Comparison of ENCODE assay signal across 16 cellular contexts in genomic region chr1:185969524-185969991, GRCh38.
DNase-seq lines count a peak whose midpoint lies in the region; ATAC-seq and TF ChIP-seq lines count a peak whose summit lies in the region.
"Had no signal": no experiment of that assay in that cellular context is flagged by ENCODE, and none has a peak within 500 bp of the region (broad histone marks: within the 10 kb centered on the region; RNA-seq: fewer than 3 reads in every experiment).

No MANE protein-coding gene starts in this region.

- peak overlapping the region; percentile 2 for H3K27ac Mint-ChIP-seq in neural crest cell (ENCODE audit: unreplicated experiment)
- H3K27ac Mint-ChIP-seq in mesothelial cell of epicardium, result no peak overlapping the region
- H3K27ac Mint-ChIP-seq: natural killer cell; stimulated activated naive CD8-positive, alpha-beta T cell treated with anti-CD3 and anti-CD28 coated beads, Interleukin-15, amount 100 ng/mL, for 72 hours had no signal

- no peaks in the 10 kb centered on the region for H3K9me3 ChIP-seq in GM23248 (ENCODE audit: low read depth)
- H3K9me3 ChIP-seq: psoas muscle had no signal

- peak; percentile 62 for DNase-seq in GM23248
- peak; percentile 46 for DNase-seq in astrocyte of the spinal cord (ENCODE audit: low read depth, low spot score)
- DNase-seq in neural crest cell (ENCODE audit: low read depth, low spot score), result no peak
- no peak for DNase-seq in activated naive CD4-positive, alpha-beta T cell treated with Interleukin-2 at 50 U/mL for 16 hours
- DNase-seq in mesothelial cell of epicardium (ENCODE audit: low spot score in 2 of 2, unreplicated experiment in 2 of 2), result no peak
- no peak for DNase-seq in NCI-H524 treated with DMSO at 0.1 percent for 48 hours (lab: John Stamatoyannopoulos, UW)
- DNase-seq: GDM1; mammary epithelial cell; MV-4-11; natural killer cell; NCI-H2107; NCI-H748 treated with DMSO at 0.1 percent for 48 hours; psoas muscle; stimulated activated naive CD8-positive, alpha-beta T cell treated with anti-CD3 and anti-CD28 coated beads, Interleukin-15, amount 100 ng/mL, for 72 hours had no signal

- no peak for ATAC-seq in HG03175 (IDR thresholded peaks at IDR 0.05; ENCODE audit: unreplicated experiment)
- ATAC-seq: natural killer cell; psoas muscle; stimulated activated naive CD8-positive, alpha-beta T cell treated with anti-CD3 and anti-CD28 coated beads, Interleukin-15, amount 100 ng/mL, for 72 hours had no signal

- H3K36me3 Mint-ChIP-seq in neural crest cell (ENCODE audit: low read depth), result peaks cover 3% of the 10 kb centered on the region
- peaks cover 9% of the 10 kb centered on the region for H3K36me3 Mint-ChIP-seq in mesothelial cell of epicardium
- H3K36me3 Mint-ChIP-seq: natural killer cell had no signal

- H3K4me1 Mint-ChIP-seq in neural crest cell (peaks cover 46% of the 10 kb centered on the region), mesothelial cell of epicardium (peaks cover 11% of the 10 kb centered on the region)
- H3K4me1 Mint-ChIP-seq: natural killer cell; stimulated activated naive CD8-positive, alpha-beta T cell treated with anti-CD3 and anti-CD28 coated beads, Interleukin-15, amount 100 ng/mL, for 72 hours had no signal

- peaks cover 52% of the 10 kb centered on the region for H3F3A ChIP-seq in GM23248 (ENCODE audit: insufficient read depth)

- H3K9me3 Mint-ChIP-seq in neural crest cell (peaks cover 3% of the 10 kb centered on the region), mesothelial cell of epicardium (no peaks in the 10 kb centered on the region)
- H3K9me3 Mint-ChIP-seq: stimulated activated naive CD8-positive, alpha-beta T cell treated with anti-CD3 and anti-CD28 coated beads, Interleukin-15, amount 100 ng/mL, for 72 hours had no signal

- H3K4me3 ChIP-seq in ACC112 (ENCODE audit: low read depth, low read length), result peak overlapping the region; percentile 23; the same call in 1 of the 2 replicates
- peak overlapping the region; percentile 27 for H3K4me3 ChIP-seq in GM23248
- H3K4me3 ChIP-seq in astrocyte of the spinal cord (ENCODE audit: low read depth, low read length), result no peak overlapping the region
- H3K4me3 ChIP-seq: psoas muscle had no signal

- H3K79me2 ChIP-seq in ACC112 (ENCODE audit: control insufficient read depth, insufficient read depth, low read length, unreplicated experiment) (no peaks in the 10 kb centered on the region), GM23248 (ENCODE audit: insufficient read depth) (no peaks in the 10 kb centered on the region)

- H3K36me3 ChIP-seq in ACC112 (ENCODE audit: insufficient read depth, low read length), result no peaks in the 10 kb centered on the region
- no peaks in the 10 kb centered on the region for H3K36me3 ChIP-seq in GM23248 (ENCODE audit: low read depth)

- no peaks in the 10 kb centered on the region for H3K9me2 ChIP-seq in GM23248 (ENCODE audit: insufficient read depth)

- H3K4me3 Mint-ChIP-seq in neural crest cell, result no peak overlapping the region
- no peak overlapping the region for H3K4me3 Mint-ChIP-seq in mesothelial cell of epicardium
- H3K4me3 Mint-ChIP-seq: natural killer cell; stimulated activated naive CD8-positive, alpha-beta T cell treated with anti-CD3 and anti-CD28 coated beads, Interleukin-15, amount 100 ng/mL, for 72 hours had no signal

- no peak overlapping the region for H2AFZ ChIP-seq in ACC112 (ENCODE audit: low read length, unreplicated experiment)
- peak overlapping the region; percentile 12 for H2AFZ ChIP-seq in GM23248

- H3K27ac ChIP-seq in ACC112 (ENCODE audit: low read depth, low read length) (peak overlapping the region; percentile 11; the same call in 1 of the 2 replicates), GM23248 (peak overlapping the region; percentile 68)
- H3K27ac ChIP-seq: psoas muscle had no signal

- no peaks in the 10 kb centered on the region for H3K27me3 ChIP-seq in ACC112 (ENCODE audit: insufficient read depth, low read length)
- H3K27me3 ChIP-seq in GM23248 (replicated peaks; ENCODE audit: insufficient read depth), result no peaks in the 10 kb centered on the region

- peak overlapping the region; percentile 27 for H3K9ac ChIP-seq in GM23248

- TF ChIP-seq CTCF in astrocyte of the spinal cord (IDR thresholded peaks at IDR 0.05; ENCODE audit: low read depth, low read length) (no peak), neural crest cell (conservative IDR thresholded peaks at IDR 0.05) (no peak), mesothelial cell of epicardium (IDR thresholded peaks at IDR 0.05; ENCODE audit: unreplicated experiment) (no peak)

- H3K27me3 Mint-ChIP-seq in neural crest cell (ENCODE audit: low read depth), result no peaks in the 10 kb centered on the region
- H3K27me3 Mint-ChIP-seq in mesothelial cell of epicardium (ENCODE audit: low read depth), result no peaks in the 10 kb centered on the region

- H3K4me1 ChIP-seq in ACC112 (ENCODE audit: control insufficient read depth, insufficient read depth, low read length, unreplicated experiment) (peaks cover 47% of the 10 kb centered on the region), GM23248 (ENCODE audit: insufficient read depth) (peaks cover 70% of the 10 kb centered on the region)
- H3K4me1 ChIP-seq: psoas muscle had no signal

- peak overlapping the region; percentile 69 for H3K4me2 ChIP-seq in GM23248 (ENCODE audit: unreplicated experiment)

- in situ Hi-C loops in GM23248 (cut with MboI), result no loop called here
- in situ Hi-C loops in astrocyte of the spinal cord (cut with HindIII; ENCODE audit: low sequenced_read_pairs), result no loop called here

- H4K20me1 ChIP-seq in GM23248 (ENCODE audit: insufficient read depth), result no peaks in the 10 kb centered on the region

Comparison
In these comparisons a context has a peak if more than half of its experiments do, and no peak if none do; other contexts are left out.
1. DNase-seq: peak in GM23248 (single experiment) and astrocyte of the spinal cord (single experiment); none in neural crest cell (single experiment), activated naive CD4-positive, alpha-beta T cell treated with Interleukin-2 at 50 U/mL for 16 hours (single experiment), mesothelial cell of epicardium (0 of 2) and NCI-H524 treated with DMSO at 0.1 percent for 48 hours (single experiment).